ENCODE assay signal across 23 cellular contexts in the genomic region with DNA sequence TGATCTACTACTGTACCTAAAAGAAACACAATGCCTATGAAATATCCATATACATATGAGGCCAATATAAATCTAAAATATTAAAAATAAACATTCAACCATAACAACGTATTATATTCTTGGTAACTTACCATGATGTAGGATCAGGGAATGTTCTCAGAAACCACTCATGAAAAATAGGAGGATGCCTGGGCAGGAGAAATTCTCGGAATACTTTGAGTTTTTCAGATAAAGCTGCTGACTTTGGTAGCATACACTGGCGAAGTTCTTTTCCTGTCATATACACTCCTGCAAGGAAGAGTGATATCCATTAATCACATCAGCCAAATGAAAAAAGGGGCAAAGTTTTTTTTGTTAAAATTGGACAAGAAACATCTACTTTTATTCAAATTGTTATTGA.
"Had no signal": no experiment of that assay in that cellular context is flagged by ENCODE, and none has a peak within 500 bp of the region (broad histone marks: within the 10 kb centered on the region; RNA-seq: fewer than 3 reads in every experiment).

No MANE protein-coding gene starts in this region.

- DNase-seq: IMR-90; Karpas-422; KG1; MG63; NCI-H1092; NCI-H1105 treated with DMSO at 0.1 percent for 48 hours; NCI-H1417 treated with DMSO at 0.1 percent for 48 hours; NCI-H146; NCI-H1694 treated with DMSO at 0.1 percent for 48 hours; NCI-H1930; NCI-H2081; NCI-H2107; NCI-H2227 treated with DMSO at 0.1 percent for 48 hours; NCI-H524; NCI-H526 treated with DMSO at 0.1 percent for 48 hours; NCI-H774; NK-92 treated with Interleukin-12 subunit alpha and Interleukin-12 subunit beta, amount 100 ng/mL, for 24 hours; PC-3; SHP77; SK-N-SH had no signal

- H3K9me3 ChIP-seq: MG63, SK-N-SH had no signal

- ATAC-seq: HepG2, Panc1, PC-3 had no signal

- H3K4me2 ChIP-seq: SK-N-SH had no signal

- H3K27me3 ChIP-seq: MG63 had no signal

- H3K27ac ChIP-seq: RWPE1 had no signal

- H3K4me3 ChIP-seq: MG63 had no signal

- H3K9ac ChIP-seq: SK-N-SH had no signal
